19 cellular contexts compared by ENCODE assay signal in genomic region chr3:188319569-188319968, GRCh38.
A peak's percentile ranks its signal among the peaks of the same experiment; 100 is the strongest.
DNase-seq lines count a peak whose midpoint lies in the region; ATAC-seq and TF ChIP-seq lines count a peak whose summit lies in the region.
"Had no signal": no experiment of that assay in that cellular context is flagged by ENCODE, and none has a peak within 500 bp of the region (broad histone marks: within the 10 kb centered on the region; RNA-seq: fewer than 3 reads in every experiment).

No MANE protein-coding gene starts in this region.

- H3K4me3 Mint-ChIP-seq in MCF 10A (ENCODE audit: unreplicated experiment): no peak overlapping the region
- H3K4me3 Mint-ChIP-seq in osteocyte (ENCODE audit: unreplicated experiment): no peak overlapping the region
- H3K4me3 Mint-ChIP-seq: activated naive CD4-positive, alpha-beta T cell treated with anti-CD3 and anti-CD28 coated beads, Interleukin-2, amount 10 ng/mL, durations not matched to agents 7 days and 5 days; activated T-cell treated with anti-CD3 and anti-CD28 coated beads, Interleukin-2, amount 50 U/mL, for 24 hours; dendritic cell treated with granulocyte-macrophage colony-stimulating factor and Interleukin-4, amounts not matched to agents 40 ng/mL and 50 ng/mL, for 4 days; GM23338; stimulated activated naive CD8-positive, alpha-beta T cell treated with anti-CD3 and anti-CD28 coated beads, Interleukin-15, Interleukin-2, amounts not matched to agents 100 ng/mL and 50 ng/mL, for 24 hours; type B pancreatic cell had no signal

- DNase-seq in T47D (ENCODE audit: low read depth in 1 of 2, low spot score in 1 of 2) (peak; percentile 39 to 66), MCF 10A (ENCODE audit: unreplicated experiment) (no peak), RKO (ENCODE audit: low spot score) (peak; percentile 7), epithelial cell of esophagus (ENCODE audit: low read depth) (peak; percentile 27), osteocyte (ENCODE audit: extremely low spot score, unreplicated experiment) (no peak), NK-92 (lab: John Stamatoyannopoulos, UW; ENCODE audit: unreplicated experiment) (no peak)
- DNase-seq: activated CD4-positive, alpha-beta T cell treated with anti-CD3 and anti-CD28 coated beads, Interleukin-2, amount 50 U/mL, for 48 hours; activated naive CD4-positive, alpha-beta T cell treated with anti-CD3 and anti-CD28 coated beads, Interleukin-2, amount 10 ng/mL, durations not matched to agents 7 days and 5 days; activated T-cell treated with anti-CD3 and anti-CD28 coated beads, Interleukin-2, amount 50 U/mL, for 24 hours; C1 segment of cervical spinal cord; heart left ventricle; RPMI8226; stimulated activated CD4-positive, alpha-beta T cell treated with anti-CD3 and anti-CD28 coated beads, Interleukin-1b, Interleukin-23, amount 100 ng/mL, for 48 hours had no signal

- intact Hi-C loops in MCF 10A (cut with micrococcal nuclease): no loop called here

- ATAC-seq in GM18517 (IDR thresholded peaks at IDR 0.05; ENCODE audit: unreplicated experiment) (no peak), GM21515 (IDR thresholded peaks at IDR 0.05; ENCODE audit: unreplicated experiment) (no peak)
- ATAC-seq: GM23338 had no signal

- H3K4me3 ChIP-seq in epithelial cell of esophagus (ENCODE audit: low read length): no peak overlapping the region
- H3K4me3 ChIP-seq: GM23338, heart left ventricle had no signal

- POLR2A ChIA-PET in MCF 10A (lab: Yijun Ruan, JAX): interaction anchor here (1.2 kb wide), 1 partner anchor 25 kb away, joined by 3 read pairs; no protein-coding TSS in a partner anchor

- H3K9me3 Mint-ChIP-seq in MCF 10A (ENCODE audit: unreplicated experiment): no peaks in the 10 kb centered on the region
- H3K9me3 Mint-ChIP-seq in osteocyte (ENCODE audit: unreplicated experiment): no peaks in the 10 kb centered on the region
- H3K9me3 Mint-ChIP-seq: dendritic cell treated with granulocyte-macrophage colony-stimulating factor and Interleukin-4, amounts not matched to agents 40 ng/mL and 50 ng/mL, for 4 days; GM23338; type B pancreatic cell had no signal

- no TSS peak for BruUV-seq in MCF 10A (replicated peaks; lab: Mats Ljungman, UMichigan)

- TF ChIP-seq CTCF in MCF 10A (IDR thresholded peaks at IDR 0.05; ENCODE audit: unreplicated experiment): no peak
- no peak for TF ChIP-seq CTCF in epithelial cell of esophagus (IDR thresholded peaks at IDR 0.05; ENCODE audit: insufficient read depth, low read depth, low read length, missing control alignments)
- no peak for TF ChIP-seq CTCF in osteocyte (IDR thresholded peaks at IDR 0.05)

- in situ Hi-C loops in T47D (cut with HindIII; ENCODE audit: low pct_unique_long_range_greater_than_20kb, low sequenced_read_pairs): no loop called here

- CTCF ChIA-PET in MCF 10A (lab: Yijun Ruan, JAX): no interaction called here

- peaks cover 8% of the 10 kb centered on the region for H3K4me1 Mint-ChIP-seq in MCF 10A (ENCODE audit: insufficient read depth, unreplicated experiment)
- peaks cover 39% of the 10 kb centered on the region for H3K4me1 Mint-ChIP-seq in osteocyte (ENCODE audit: unreplicated experiment)
- H3K4me1 Mint-ChIP-seq: GM23338 had no signal

- H3K36me3 Mint-ChIP-seq in MCF 10A (ENCODE audit: insufficient read depth, unreplicated experiment) (no peaks in the 10 kb centered on the region), osteocyte (ENCODE audit: unreplicated experiment) (peaks cover 4% of the 10 kb centered on the region)

- no peak overlapping the region for H3K27ac Mint-ChIP-seq in MCF 10A (ENCODE audit: low read depth, unreplicated experiment)
- H3K27ac Mint-ChIP-seq in osteocyte (ENCODE audit: unreplicated experiment): peak overlapping the region; percentile 17
- H3K27ac Mint-ChIP-seq: activated naive CD4-positive, alpha-beta T cell treated with anti-CD3 and anti-CD28 coated beads, Interleukin-2, amount 10 ng/mL, durations not matched to agents 7 days and 5 days; activated T-cell treated with anti-CD3 and anti-CD28 coated beads, Interleukin-2, amount 50 U/mL, for 24 hours; dendritic cell treated with granulocyte-macrophage colony-stimulating factor and Interleukin-4, amounts not matched to agents 40 ng/mL and 50 ng/mL, for 4 days; GM23338; stimulated activated naive CD8-positive, alpha-beta T cell treated with anti-CD3 and anti-CD28 coated beads, Interleukin-15, Interleukin-2, amounts not matched to agents 100 ng/mL and 50 ng/mL, for 24 hours; type B pancreatic cell had no signal

- H3K27me3 Mint-ChIP-seq in MCF 10A (ENCODE audit: insufficient read depth, unreplicated experiment) (no peaks in the 10 kb centered on the region), osteocyte (ENCODE audit: unreplicated experiment) (no peaks in the 10 kb centered on the region)
- H3K27me3 Mint-ChIP-seq: activated naive CD4-positive, alpha-beta T cell treated with anti-CD3 and anti-CD28 coated beads, Interleukin-2, amount 10 ng/mL, durations not matched to agents 7 days and 5 days; activated T-cell treated with anti-CD3 and anti-CD28 coated beads, Interleukin-2, amount 50 U/mL, for 24 hours; dendritic cell treated with granulocyte-macrophage colony-stimulating factor and Interleukin-4, amounts not matched to agents 40 ng/mL and 50 ng/mL, for 4 days; stimulated activated naive CD8-positive, alpha-beta T cell treated with anti-CD3 and anti-CD28 coated beads, Interleukin-15, Interleukin-2, amounts not matched to agents 100 ng/mL and 50 ng/mL, for 24 hours; type B pancreatic cell had no signal

Comparison
In these comparisons a context has a peak if more than half of its experiments do, and no peak if none do; other contexts are left out.
1. DNase-seq: peak in T47D (2 of 2), RKO (single experiment) and epithelial cell of esophagus (single experiment); none in MCF 10A (single experiment), osteocyte (single experiment) and NK-92 (single experiment).